ENCODE assay signal across 8 cellular contexts in the genomic region with DNA sequence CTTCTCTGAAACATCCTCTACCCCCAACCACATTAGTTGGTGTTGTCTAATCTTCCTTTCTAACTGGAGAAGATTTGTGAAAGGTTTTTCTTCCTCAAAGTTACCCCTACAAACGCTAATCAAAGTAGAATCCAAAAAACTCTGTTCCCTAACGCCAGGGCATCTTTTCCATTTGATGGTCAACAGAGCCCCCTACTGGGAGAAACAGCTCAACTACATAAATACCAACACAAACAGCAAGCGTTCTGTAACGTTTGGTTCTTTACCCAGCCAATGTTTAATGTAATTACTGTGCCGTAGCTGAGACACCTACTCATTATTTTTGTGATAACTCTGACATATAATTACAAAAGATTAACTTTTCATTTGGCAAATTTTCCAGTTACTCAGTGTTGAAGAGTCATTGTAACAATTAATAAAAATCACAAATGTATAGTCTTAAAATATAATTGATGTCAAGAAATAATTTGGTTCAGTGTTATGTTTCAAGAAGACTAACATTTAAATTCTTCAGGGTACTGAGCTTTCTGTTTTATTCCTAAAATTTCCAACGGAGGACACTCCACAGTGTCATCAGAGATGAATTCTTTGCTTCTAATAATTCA.
A peak's percentile ranks its signal among the peaks of the same experiment; 100 is the strongest.
DNase-seq lines count a peak whose midpoint lies in the region; ATAC-seq, FAIRE-seq and TF ChIP-seq lines count a peak whose summit lies in the region.

No MANE protein-coding gene starts in this region.

- peaks cover 4% of the 10 kb centered on the region for H3K4me1 Mint-ChIP-seq in endothelial cell (ENCODE audit: unreplicated experiment)

- no peak overlapping the region for H2BK15ac ChIP-seq in mesenchymal stem cell (ENCODE audit: low read depth, poor library complexity, severe bottlenecking)

- H4K8ac ChIP-seq in mesenchymal stem cell (ENCODE audit: low read length): no peak overlapping the region

- H3K9ac ChIP-seq in KMS-11: no peak overlapping the region
- H3K9ac ChIP-seq in mesenchymal stem cell (ENCODE audit: low read length): peak overlapping the region; percentile 35

- 0% methylated on average over 2 of the region's 6 CpGs for WGBS in mesenchymal stem cell

- TF ChIP-seq CTCF in KMS-11 (conservative IDR thresholded peaks at IDR 0.05; ENCODE audit: low read depth, low read length) (peak; percentile 94), endothelial cell (IDR thresholded peaks at IDR 0.05; ENCODE audit: unreplicated experiment) (peak; percentile 82)

- no peak for FAIRE-seq in RCC 7860 (lab: Jason Lieb, UNC)
- FAIRE-seq in H54 (lab: Jason Lieb, UNC): no peak

- no peaks in the 10 kb centered on the region for H3K36me3 Mint-ChIP-seq in endothelial cell (ENCODE audit: low read depth, unreplicated experiment)

- H3K14ac ChIP-seq in mesenchymal stem cell (ENCODE audit: low read length in 2 of 2): no peak overlapping the region

- no peak overlapping the region for H2BK12ac ChIP-seq in mesenchymal stem cell (ENCODE audit: low read length in 2 of 2)

- H4K20me1 ChIP-seq in KMS-11 (ENCODE audit: insufficient read depth): no peaks in the 10 kb centered on the region

- H3K4me3 ChIP-seq in KMS-11 (IDR thresholded peaks at IDR 0.05; ENCODE audit: insufficient read depth, low read depth, low read length) (no peak overlapping the region), mesenchymal stem cell (ENCODE audit: insufficient read depth in 1 of 2, low read depth in 1 of 2, low read length in 2 of 2) (no peak overlapping the region)

- H3K23ac ChIP-seq in mesenchymal stem cell (ENCODE audit: low read length in 2 of 2): no peak overlapping the region

- no peaks in the 10 kb centered on the region for H3K27me3 Mint-ChIP-seq in endothelial cell (ENCODE audit: unreplicated experiment)

- peak; percentile 53 for DNase-seq in NCI-H510A treated with DMSO at 0.1 percent for 48 hours (lab: John Stamatoyannopoulos, UW)
- DNase-seq in NCI-H510A (lab: John Stamatoyannopoulos, UW): no peak
- DNase-seq in RCC 7860 (ENCODE audit: low spot score): peak; percentile 19
- peak; percentile 69 for DNase-seq in endothelial cell (ENCODE audit: low spot score)
- DNase-seq in mesenchymal stem cell: peak; percentile 69
- DNase-seq in H54 (ENCODE audit: insufficient read length, low spot score): no peak

- no peak overlapping the region for H2BK120ac ChIP-seq in mesenchymal stem cell (ENCODE audit: low read depth, low read length)

- H3K27me3 ChIP-seq in KMS-11 (ENCODE audit: insufficient read depth, low read depth): no peaks in the 10 kb centered on the region
- H3K27me3 ChIP-seq in mesenchymal stem cell (ENCODE audit: control insufficient read depth in 1 of 2, insufficient read depth in 1 of 2, low read length in 2 of 2): no peaks in the 10 kb centered on the region

- H3K27ac Mint-ChIP-seq in endothelial cell (ENCODE audit: unreplicated experiment): no peak overlapping the region

- H3K4me1 ChIP-seq in KMS-11 (ENCODE audit: low read depth, poor library complexity, severe bottlenecking) (no peaks in the 10 kb centered on the region), mesenchymal stem cell (ENCODE audit: control insufficient read depth, insufficient read depth, low read depth, low read length) (peaks cover 5% of the 10 kb centered on the region)

- H3K4me2 ChIP-seq in KMS-11: no peak overlapping the region
- no peak overlapping the region for H3K4me2 ChIP-seq in mesenchymal stem cell (ENCODE audit: low read length, poor library complexity, severe bottlenecking)

- no peak overlapping the region for H3K18ac ChIP-seq in mesenchymal stem cell (ENCODE audit: low read depth in 1 of 2, low read length in 2 of 2)

- H3K79me1 ChIP-seq in mesenchymal stem cell (replicated peaks; ENCODE audit: low read length, poor library complexity, severe bottlenecking): no peaks in the 10 kb centered on the region

- no peaks in the 10 kb centered on the region for H3K9me3 ChIP-seq in mesenchymal stem cell (ENCODE audit: control insufficient read depth, low read length)

- no peak for TF ChIP-seq POLR2A in H54 (IDR thresholded peaks at IDR 0.05; ENCODE audit: low read depth, low read length)

- H3K36me3 ChIP-seq in KMS-11 (ENCODE audit: insufficient read depth): no peaks in the 10 kb centered on the region
- no peaks in the 10 kb centered on the region for H3K36me3 ChIP-seq in mesenchymal stem cell (ENCODE audit: control insufficient read depth in 1 of 2, insufficient read depth in 2 of 2, low read depth in 1 of 2, low read length in 2 of 2)

- H3K4me3 Mint-ChIP-seq in endothelial cell (ENCODE audit: unreplicated experiment): no peak overlapping the region

- H3K27ac ChIP-seq in KMS-11: no peak overlapping the region
- no peak overlapping the region for H3K27ac ChIP-seq in mesenchymal stem cell (ENCODE audit: low read length, poor library complexity, severe bottlenecking)

- no peak overlapping the region for H4K91ac ChIP-seq in mesenchymal stem cell (ENCODE audit: low read length)

- H2AK5ac ChIP-seq in mesenchymal stem cell (ENCODE audit: low read length, severe bottlenecking): no peak overlapping the region

- no peaks in the 10 kb centered on the region for H3K79me2 ChIP-seq in KMS-11 (ENCODE audit: insufficient read depth, low read depth)

- H3K4ac ChIP-seq in mesenchymal stem cell (ENCODE audit: low read depth in 1 of 2, low read length in 2 of 2): no peak overlapping the region

- ATAC-seq in GM21526 (IDR thresholded peaks at IDR 0.05; ENCODE audit: low FRiP score, unreplicated experiment): peak; percentile 70

- H2BK5ac ChIP-seq in mesenchymal stem cell (ENCODE audit: low read depth, low read length, poor library complexity, severe bottlenecking): no peak overlapping the region

- H3K9me3 Mint-ChIP-seq in endothelial cell (ENCODE audit: unreplicated experiment): no peaks in the 10 kb centered on the region

- H2AFZ ChIP-seq in KMS-11 (ENCODE audit: low read depth) (peak overlapping the region; percentile 8; the same call in 1 of the 2 replicates), mesenchymal stem cell (ENCODE audit: low read depth, low read length) (no peak overlapping the region)

Comparison
In these comparisons a context has a peak if more than half of its experiments do, and no peak if none do; other contexts are left out.
1. DNase-seq: peak in NCI-H510A treated with DMSO at 0.1 percent for 48 hours (single experiment), RCC 7860 (single experiment), endothelial cell (single experiment) and mesenchymal stem cell (single experiment); none in NCI-H510A (single experiment) and H54 (single experiment).